7 cellular contexts compared by ENCODE assay signal in the genomic region with DNA sequence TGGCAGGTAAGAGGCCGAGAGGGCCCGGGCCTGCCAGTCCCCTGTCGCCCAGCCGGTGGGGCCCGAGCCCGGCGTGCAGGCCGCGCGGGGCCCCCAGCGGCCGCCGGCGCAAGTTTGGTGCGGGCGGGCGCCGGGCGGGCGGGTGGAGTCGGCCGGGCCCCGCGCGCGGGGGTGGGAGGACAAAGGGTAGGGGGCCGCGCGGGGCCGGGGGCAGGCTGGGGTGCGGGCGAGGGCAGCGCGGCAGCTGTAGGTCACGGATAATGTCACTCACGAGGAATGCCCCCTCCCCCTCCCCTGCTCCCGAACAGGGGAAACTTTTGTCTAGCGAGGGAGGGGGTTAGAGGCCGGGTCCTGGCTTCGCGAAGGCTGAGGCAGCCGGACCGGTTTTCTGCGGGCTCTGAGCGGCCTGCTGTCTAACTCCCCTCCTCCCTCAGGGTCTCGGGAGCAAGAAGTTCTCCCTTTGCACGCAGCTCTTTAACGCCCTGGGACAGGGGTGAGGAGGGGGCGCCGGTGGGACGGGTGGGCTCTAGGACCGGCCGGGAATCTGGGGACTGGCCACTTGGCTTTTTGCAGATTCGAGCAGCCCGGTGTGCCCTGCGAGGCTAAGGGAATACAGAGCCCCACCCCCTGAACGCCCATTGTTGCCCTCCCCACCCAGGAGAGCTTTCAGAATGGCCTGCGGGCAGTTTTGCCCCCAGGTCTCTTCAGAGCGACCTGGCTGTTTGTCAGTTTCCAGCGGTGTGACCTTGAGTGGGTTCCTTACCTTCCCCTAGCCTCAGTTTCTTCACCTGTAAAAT. TPM values are rescaled to one million over a fixed set of nuclear protein-coding genes. Genes with fewer than 3 reads are reported as not detected.
DNase-seq lines count a peak whose midpoint lies in the region; ATAC-seq and TF ChIP-seq lines count a peak whose summit lies in the region.

No MANE protein-coding gene starts in this region.

- DNase-seq in GM12865 (ENCODE audit: low read depth) (peak; percentile 71), WTC11 (ENCODE audit: low spot score) (peak; percentile 86), chondrocyte (ENCODE audit: low spot score) (no peak), kidney tubule cell (ENCODE audit: low spot score) (peak; percentile 76), cortex of kidney (lab: John Stamatoyannopoulos, UW) (no peak)
- peak; percentile 29 for DNase-seq in Jurkat, Clone E6-1 (ENCODE audit: low read depth, low spot score)
- DNase-seq in stimulated activated CD4-positive, alpha-beta T cell treated with anti-CD3 and anti-CD28 coated beads, Interleukin-1b, Interleukin-23, amount 100 ng/mL, for 48 hours, result peak; percentile 9

- CTCF ChIA-PET in WTC11 (lab: Charles Lee), result interaction anchor here (0.6 to 2.0 kb wide), 8 partner anchors 12 to 89 kb away, joined by 3 to 7 read pairs (median 4); no protein-coding TSS in a partner anchor

- H3K4me3 Mint-ChIP-seq in WTC11, result peak overlapping the region; percentile 70
- H3K4me3 Mint-ChIP-seq in chondrocyte (ENCODE audit: unreplicated experiment), result peak overlapping the region; percentile 81

- H3K27me3 Mint-ChIP-seq in WTC11 (ENCODE audit: low read depth) (no peaks in the 10 kb centered on the region), chondrocyte (ENCODE audit: low read depth) (no peaks in the 10 kb centered on the region)

- peak; percentile 60 for ATAC-seq in WTC11

- H3K36me3 Mint-ChIP-seq in WTC11, result no peaks in the 10 kb centered on the region
- H3K36me3 Mint-ChIP-seq in chondrocyte (ENCODE audit: low read depth), result peaks cover 2% of the 10 kb centered on the region

- POLR2A ChIA-PET in WTC11 (lab: Charles Lee), result interaction anchor here (0.8 to 1.4 kb wide), 6 partner anchors 11 to 36 kb away, joined by 3 to 4 read pairs (median 3); no protein-coding TSS in a partner anchor

- peaks cover 68% of the 10 kb centered on the region for H3K4me1 Mint-ChIP-seq in WTC11
- H3K4me1 Mint-ChIP-seq in chondrocyte (ENCODE audit: low read depth), result peaks cover 64% of the 10 kb centered on the region

- H3K9me3 Mint-ChIP-seq in WTC11, result no peaks in the 10 kb centered on the region
- no peaks in the 10 kb centered on the region for H3K9me3 Mint-ChIP-seq in chondrocyte (ENCODE audit: low read depth)

- TF ChIP-seq CTCF in GM12865 (IDR thresholded peaks at IDR 0.05; ENCODE audit: insufficient read depth, low read depth, low read length, missing control alignments), result peak; percentile 3
- no peak for TF ChIP-seq CTCF in WTC11 (IDR thresholded peaks at IDR 0.05)
- TF ChIP-seq CTCF in chondrocyte (IDR thresholded peaks at IDR 0.05), result no peak

- peak overlapping the region; percentile 55 for H3K27ac Mint-ChIP-seq in WTC11
- H3K27ac Mint-ChIP-seq in chondrocyte (ENCODE audit: unreplicated experiment), result peak overlapping the region; percentile 83

- peak overlapping the region; percentile 96 for H3K4me3 ChIP-seq in GM12865 (ENCODE audit: low read depth, low read length)
- peak overlapping the region; percentile 73 for H3K4me3 ChIP-seq in Jurkat, Clone E6-1 (ENCODE audit: low read length)

TF ChIP-seq in WTC11, 78 proteins besides CTCF, POLR2A, EP300 and RAD21 (continues in another document):
- TF ChIP-seq FOXP4 (CRISPR knock-in tag; IDR thresholded peaks at IDR 0.05) (0 out of 2 replicates have a peak, but pooled peaks have one; percentile 12), ZNF512 (CRISPR knock-in tag; IDR thresholded peaks at IDR 0.05; ENCODE audit: borderline replicate concordance) (no peak), SMAD4 (CRISPR knock-in tag; IDR thresholded peaks at IDR 0.05) (no peak), ZNF232 (CRISPR knock-in tag; IDR thresholded peaks at IDR 0.05) (no peak), SP1 (CRISPR knock-in tag; conservative IDR thresholded peaks at IDR 0.05) (peak; percentile 47), ZBTB43 (CRISPR knock-in tag; IDR thresholded peaks at IDR 0.05) (no peak), ETV6 (CRISPR knock-in tag; IDR thresholded peaks at IDR 0.05) (peak; percentile 18; the same call in 1 of the 2 replicates), AFF4 (CRISPR knock-in tag; IDR thresholded peaks at IDR 0.05; ENCODE audit: borderline replicate concordance) (no peak), USF1 (CRISPR knock-in tag; IDR thresholded peaks at IDR 0.05) (0 out of 2 replicates have a peak, but pooled peaks have one; percentile 17)

RNA-seq across cellular contexts. Expression of gene NDST1, which starts 21.3 kb away (rescaled TPM):
- polyA plus RNA-seq in Jurkat, Clone E6-1 (2012; ENCODE audit: insufficient read depth, insufficient read length), result 13.5 TPM
- total RNA-seq in WTC11 (2021) (58.1 to 69.9 TPM (median 61.5 TPM) in 3 replicates), chondrocyte (223 to 229 TPM (median 228 TPM) in 3 replicates)

RNA-seq across cellular contexts. Expression of gene RPS14, which starts 37.1 kb away (rescaled TPM):
- polyA plus RNA-seq in Jurkat, Clone E6-1 (2012; ENCODE audit: insufficient read depth, insufficient read length), result 3,653 TPM
- total RNA-seq in WTC11 (2021) (2,564 to 2,814 TPM (median 2,812 TPM) in 3 replicates), chondrocyte (1,092 to 1,234 TPM (median 1,121 TPM) in 3 replicates)

Comparison
In these comparisons a context has a peak if more than half of its experiments do, and no peak if none do; other contexts are left out.
1. DNase-seq: peak in GM12865 (single experiment), Jurkat, Clone E6-1 (single experiment), WTC11 (single experiment), kidney tubule cell (single experiment) and stimulated activated CD4-positive, alpha-beta T cell treated with anti-CD3 and anti-CD28 coated beads, Interleukin-1b, Interleukin-23, amount 100 ng/mL, for 48 hours (single experiment); none in chondrocyte (single experiment) and cortex of kidney (single experiment).